27 cellular contexts compared by ENCODE assay signal in the genomic region with DNA sequence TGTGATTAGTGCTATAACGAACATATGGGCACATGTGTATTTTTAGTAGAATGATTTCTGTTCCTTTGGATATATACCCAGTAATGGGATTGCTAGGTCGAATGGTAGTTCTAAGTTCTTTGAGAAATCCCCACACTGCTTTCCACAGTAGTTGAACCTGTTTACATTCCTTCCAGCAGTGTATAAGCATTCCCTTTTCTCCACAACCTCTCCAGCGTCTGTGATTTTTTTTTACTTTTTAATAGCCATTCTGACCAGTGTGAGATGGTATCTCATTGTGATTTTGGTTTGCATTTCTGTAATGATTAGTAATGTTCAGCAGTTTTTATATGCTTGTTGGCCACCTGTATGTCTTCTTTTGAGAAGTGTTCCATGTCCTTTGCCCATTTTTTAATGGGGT.
"Had no signal": no experiment of that assay in that cellular context is flagged by ENCODE, and none has a peak within 500 bp of the region (broad histone marks: within the 10 kb centered on the region; RNA-seq: fewer than 3 reads in every experiment).

No MANE protein-coding gene starts in this region.

- H3K4me3 ChIP-seq: dorsolateral prefrontal cortex, esophagus muscularis mucosa, left ventricle myocardium inferior, lower lobe of right lung, psoas muscle, right lobe of liver, spleen, testis, tibial nerve, upper lobe of right lung had no signal

- H2AFZ ChIP-seq: parathyroid adenoma had no signal

- H3K27ac Mint-ChIP-seq: memory B cell; natural killer cell treated with Interleukin-12 subunit alpha and Interleukin-12 subunit beta and Interleukin-15 and Interleukin-18, amount 100 ng/mL, for 72 hours; stimulated activated naive B cell treated with anti-CD40 and anti-IgM and Interleukin-4, amounts not matched to agents 10 μg/mL and 1 μg/mL and 100 μg/mL, for 72 hours had no signal

- H3K27ac ChIP-seq: dorsolateral prefrontal cortex, epithelial cell of prostate, esophagus muscularis mucosa, foreskin keratinocyte, left ventricle myocardium inferior, lower lobe of right lung, parathyroid adenoma, psoas muscle, right lobe of liver, spleen, testis, upper lobe of right lung had no signal

- H3K79me2 ChIP-seq: parathyroid adenoma had no signal

- H3K9me3 Mint-ChIP-seq: memory B cell; natural killer cell treated with Interleukin-12 subunit alpha and Interleukin-12 subunit beta and Interleukin-15 and Interleukin-18, amount 100 ng/mL, for 72 hours; stimulated activated naive B cell treated with anti-CD40 and anti-IgM and Interleukin-4, amounts not matched to agents 10 μg/mL and 1 μg/mL and 100 μg/mL, for 72 hours; stimulated activated naive CD8-positive, alpha-beta T cell treated with anti-CD3 and anti-CD28 coated beads, Interleukin-15, amount 100 ng/mL, for 72 hours had no signal

- H3K4me3 Mint-ChIP-seq: memory B cell; natural killer cell treated with Interleukin-12 subunit alpha and Interleukin-12 subunit beta and Interleukin-15 and Interleukin-18, amount 100 ng/mL, for 72 hours; stimulated activated naive B cell treated with anti-CD40 and anti-IgM and Interleukin-4, amounts not matched to agents 10 μg/mL and 1 μg/mL and 100 μg/mL, for 72 hours; stimulated activated naive CD8-positive, alpha-beta T cell treated with anti-CD3 and anti-CD28 coated beads, Interleukin-15, amount 100 ng/mL, for 72 hours had no signal

- DNase-seq: cortex of kidney; dorsolateral prefrontal cortex; effector CD8-positive, alpha-beta T cell; foreskin keratinocyte; kidney; left cardiac atrium; left ventricle myocardium inferior; lower lobe of right lung; midbrain; occipital lobe; psoas muscle; retina; right lobe of liver; spleen; stimulated activated CD4-positive, alpha-beta T cell treated with anti-CD3 and anti-CD28 coated beads, Interleukin-15, amount 100 ng/mL, for 24 hours; stimulated activated CD4-positive, alpha-beta T cell treated with anti-CD3 and anti-CD28 coated beads, Interleukin-1b, Interleukin-23, amount 100 ng/mL, for 48 hours; stimulated activated CD4-positive, alpha-beta T cell treated with anti-CD3 and anti-CD28 coated beads, Interleukin-4, amount 100 ng/mL, for 24 hours; stimulated activated naive B cell treated with anti-CD40 and anti-IgM and Interleukin-4, amounts not matched to agents 10 μg/mL and 1 μg/mL and 100 μg/mL, for 72 hours; stimulated activated naive CD8-positive, alpha-beta T cell treated with anti-CD3 and anti-CD28 coated beads, Interleukin-15, amount 100 ng/mL, for 72 hours; testis; upper lobe of right lung had no signal

- H3K36me3 Mint-ChIP-seq: natural killer cell treated with Interleukin-12 subunit alpha and Interleukin-12 subunit beta and Interleukin-15 and Interleukin-18, amount 100 ng/mL, for 72 hours; stimulated activated naive B cell treated with anti-CD40 and anti-IgM and Interleukin-4, amounts not matched to agents 10 μg/mL and 1 μg/mL and 100 μg/mL, for 72 hours had no signal

- H3K27me3 ChIP-seq: esophagus muscularis mucosa, foreskin keratinocyte, right lobe of liver, spleen, testis, tibial nerve, upper lobe of right lung had no signal

- H3K36me3 ChIP-seq: esophagus muscularis mucosa, left ventricle myocardium inferior, lower lobe of right lung, right lobe of liver, spleen, tibial nerve, upper lobe of right lung had no signal

- H3K9me3 ChIP-seq: esophagus muscularis mucosa, left ventricle myocardium inferior, lower lobe of right lung, psoas muscle, right lobe of liver, spleen, testis, tibial nerve, upper lobe of right lung had no signal

- H3K4me1 ChIP-seq: parathyroid adenoma, psoas muscle, right lobe of liver had no signal
